ENCODE assay signal across 8 cellular contexts in the genomic region with DNA sequence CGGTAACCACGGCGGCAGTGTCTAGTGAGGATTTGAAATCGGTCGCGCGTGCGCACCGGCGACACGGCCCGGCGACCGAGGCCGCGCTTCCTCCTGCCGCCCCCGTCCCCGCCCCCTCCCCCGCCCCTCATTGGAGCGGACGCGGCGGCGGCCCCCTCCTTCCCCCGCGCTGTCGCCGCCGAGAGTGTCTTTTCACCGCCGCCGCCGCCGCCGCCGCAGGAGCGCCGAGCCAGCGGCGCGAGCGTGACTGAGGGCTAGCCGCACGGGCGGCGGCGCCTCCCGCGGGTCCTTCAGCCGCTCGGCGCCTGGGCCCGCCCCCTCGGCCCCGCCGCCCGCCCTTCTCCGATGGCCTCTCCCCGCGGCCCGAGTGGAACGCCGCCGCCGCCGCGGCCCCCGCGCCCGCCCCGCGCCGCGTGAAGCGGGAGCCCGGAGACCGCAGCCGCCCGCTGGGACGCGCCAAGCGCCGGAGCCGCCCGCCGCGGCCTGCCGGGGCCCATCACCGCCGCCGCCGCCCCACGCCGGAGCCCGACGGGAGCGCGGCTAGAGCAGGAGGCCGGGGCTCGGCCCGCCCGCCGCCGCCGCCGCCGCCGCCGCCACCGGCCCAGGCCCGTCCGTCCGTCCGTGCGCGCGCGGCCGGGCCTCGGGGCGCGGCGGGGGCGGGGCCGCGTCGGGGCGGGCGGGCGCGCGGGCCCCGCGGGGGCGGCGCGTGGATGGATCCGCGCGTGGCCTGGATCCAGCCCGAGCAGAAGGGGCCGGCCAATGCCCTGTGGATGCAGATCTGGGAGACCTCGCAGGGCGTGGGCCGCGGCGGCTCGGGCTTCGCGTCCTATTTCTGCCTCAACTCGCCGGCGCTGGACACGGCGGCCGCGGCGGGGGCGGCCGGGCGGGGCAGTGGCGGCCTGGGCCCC. TPM values are rescaled to one million over a fixed set of nuclear protein-coding genes. Genes with fewer than 3 reads are reported as not detected.
DNase-seq lines count a peak whose midpoint lies in the region; ATAC-seq, FAIRE-seq and TF ChIP-seq lines count a peak whose summit lies in the region.

A gene (plus strand): TSS at position 159 of the 908 bp plus-strand sequence. CDS start 552 bp downstream, at position 711.

- H3K9ac ChIP-seq in IMR-90 (ENCODE audit: low read depth, low read length): peak within 1 kb of the TSS; percentile 60

- peaks cover 36% of the 10 kb centered on the region for H3K4me1 ChIP-seq in CD8-positive, alpha-beta T cell (ENCODE audit: insufficient read depth, low read length)
- peaks cover 21% of the 10 kb centered on the region for H3K4me1 ChIP-seq in IMR-90 (ENCODE audit: control insufficient read depth, insufficient read depth, low read length)

- peak within 1 kb of the TSS; percentile 89 for H3K4me3 Mint-ChIP-seq in CD8-positive, alpha-beta T cell

- intact Hi-C loops in CD8-positive, alpha-beta T cell (cut with DNase I, micrococcal nuclease): loop anchor here (1.0 to 10.0 kb wide), 7 partner anchors 31 to 1291 kb away; a partner anchor contains a TSS
- intact Hi-C loops in IMR-90 (cut with micrococcal nuclease) (loop anchor here (2.0 to 5.0 kb wide), 3 partner anchors 19 to 81 kb away; a partner anchor contains a TSS), cardiac septum (cut with DNase I) (loop anchor here (5.0 kb wide), 1 partner anchor 256 kb away; no protein-coding TSS in a partner anchor), posterior vena cava (cut with DNase I) (no loop called here)

- no peaks in the 10 kb centered on the region for H3K9me3 ChIP-seq in CD8-positive, alpha-beta T cell (ENCODE audit: low read length)
- no peaks in the 10 kb centered on the region for H3K9me3 ChIP-seq in IMR-90 (ENCODE audit: control insufficient read depth, insufficient read depth, low read length)

- H3K27ac ChIP-seq in CD8-positive, alpha-beta T cell (ENCODE audit: low read depth, low read length): peak within 1 kb of the TSS; percentile 86
- H3K27ac ChIP-seq in IMR-90 (ENCODE audit: insufficient read depth, low read length): peak within 1 kb of the TSS; percentile 88

- CTCF ChIA-PET in CD8-positive, alpha-beta T cell (lab: Charles Lee): no interaction called here
- CTCF ChIA-PET in IMR-90 (lab: Yijun Ruan, JAX): no interaction called here

- dilution Hi-C loops in IMR-90 (cut with HindIII; ENCODE audit: low sequenced_read_pairs, unreplicated experiment): no loop called here

- H3K18ac ChIP-seq in IMR-90 (ENCODE audit: low read depth, low read length): peak within 1 kb of the TSS; percentile 58; the same call in 1 of the 2 replicates

- H2BK120ac ChIP-seq in IMR-90 (ENCODE audit: low read depth, low read length): peak within 1 kb of the TSS; percentile 74

- H3K27me3 ChIP-seq in CD8-positive, alpha-beta T cell (ENCODE audit: insufficient read depth, low read length): no peaks in the 10 kb centered on the region
- H3K27me3 ChIP-seq in IMR-90 (ENCODE audit: control insufficient read depth, insufficient read depth, low read length): no peaks in the 10 kb centered on the region

- peaks cover 11% of the 10 kb centered on the region for H3K36me3 Mint-ChIP-seq in CD8-positive, alpha-beta T cell
- peaks cover 14 to 23% of the 10 kb centered on the region in 2 donors for H3K36me3 Mint-ChIP-seq in activated naive CD4-positive, alpha-beta T cell treated with anti-CD3 and anti-CD28 coated beads, Interleukin-2, amount 50 U/mL, for 72 hours

- H3K4me1 Mint-ChIP-seq in CD8-positive, alpha-beta T cell (ENCODE audit: low read depth): peaks cover 47% of the 10 kb centered on the region

- H3K27me3 Mint-ChIP-seq in CD8-positive, alpha-beta T cell (ENCODE audit: low read depth): no peaks in the 10 kb centered on the region

- peak within 1 kb of the TSS; percentile 92 for H3K27ac Mint-ChIP-seq in CD8-positive, alpha-beta T cell
- peak within 1 kb of the TSS; percentile 96 to 97 for H3K27ac Mint-ChIP-seq in activated naive CD4-positive, alpha-beta T cell treated with anti-CD3 and anti-CD28 coated beads, Interleukin-2, amount 50 U/mL, for 72 hours

- no peak for TF ChIP-seq CTCF in CD8-positive, alpha-beta T cell (IDR thresholded peaks at IDR 0.05)
- no peak for TF ChIP-seq CTCF in IMR-90 (conservative IDR thresholded peaks at IDR 0.05; ENCODE audit: low read depth, low read length)

- H2BK5ac ChIP-seq in IMR-90 (ENCODE audit: low read depth, low read length, poor library complexity, severe bottlenecking): peak within 1 kb of the TSS; percentile 93

- DNase-seq in CD8-positive, alpha-beta T cell: peak in 3 of 7 experiments; percentile 21 to 57 (median 24)
- DNase-seq in IMR-90: no peak
- peak in 1 of 2 donors; percentile 6 for DNase-seq in activated naive CD4-positive, alpha-beta T cell treated with anti-CD3 and anti-CD28 coated beads, Interleukin-2, amount 50 U/mL, for 72 hours (ENCODE audit: low spot score in 2 of 2)
- no peak for DNase-seq in cardiac septum (ENCODE audit: low spot score)
- peak; percentile 82 for DNase-seq in posterior vena cava (ENCODE audit: low spot score)
- no peak for DNase-seq in SK-N-DZ (ENCODE audit: low spot score)
- DNase-seq in HTR-8/SVneo (ENCODE audit: insufficient read length, low spot score): no peak

- H4K8ac ChIP-seq in IMR-90 (ENCODE audit: low read depth in 2 of 2, low read length in 2 of 2): peak within 1 kb of the TSS; percentile 44 to 66

- peak within 1 kb of the TSS; percentile 97 for H2AK9ac ChIP-seq in IMR-90 (replicated peaks; ENCODE audit: low read depth, low read length, poor library complexity)

- peak within 1 kb of the TSS; percentile 78 for H4K91ac ChIP-seq in IMR-90 (ENCODE audit: insufficient read depth, low read depth, low read length)

- no peak for TF ChIP-seq RAD21 in IMR-90 (IDR thresholded peaks at IDR 0.05; ENCODE audit: low read length)

- H3K14ac ChIP-seq in IMR-90 (replicated peaks; ENCODE audit: low read depth, low read length): peak within 1 kb of the TSS; percentile 95

- peak within 1 kb of the TSS; percentile 23; the same call in 2 of the 3 replicates for H2BK15ac ChIP-seq in IMR-90 (ENCODE audit: low read depth, low read length)

- no peak within 1 kb of the TSS for H4K5ac ChIP-seq in IMR-90 (ENCODE audit: low read depth, low read length)

- no peaks in the 10 kb centered on the region for H3K9me3 Mint-ChIP-seq in CD8-positive, alpha-beta T cell
- no peaks in the 10 kb centered on the region for H3K9me3 Mint-ChIP-seq in activated naive CD4-positive, alpha-beta T cell treated with anti-CD3 and anti-CD28 coated beads, Interleukin-2, amount 50 U/mL, for 72 hours

- no peak for TF ChIP-seq POLR2A in IMR-90 (IDR thresholded peaks at IDR 0.05; ENCODE audit: low read depth, low read length)

- H3K9me1 ChIP-seq in IMR-90 (ENCODE audit: insufficient read depth, low read length): peaks cover 39% of the 10 kb centered on the region

- FAIRE-seq in HTR-8/SVneo (lab: Jason Lieb, UNC): no peak

- no peaks in the 10 kb centered on the region for H3K36me3 ChIP-seq in CD8-positive, alpha-beta T cell (ENCODE audit: insufficient read depth, low read length)
- H3K36me3 ChIP-seq in IMR-90 (ENCODE audit: control insufficient read depth, insufficient read depth, low read length): no peaks in the 10 kb centered on the region

- 0% methylated on average over 43 of the region's 163 CpGs; no CpG with 5 or more reads in 1 of the 2 experiments for WGBS in IMR-90 (ENCODE audit: extremely low coverage in 2 of 2, insufficient read length in 1 of 2), 2 experiments

- POLR2A ChIA-PET in CD8-positive, alpha-beta T cell (lab: Charles Lee): interaction anchor here (1.1 to 2.5 kb wide), 5 partner anchors 16 to 81 kb away, joined by 3 to 20 read pairs (median 4); a partner anchor contains a TSS
- POLR2A ChIA-PET in IMR-90 (lab: Charles Lee; ENCODE audit: unreplicated experiment): no interaction called here

- peak within 1 kb of the TSS; percentile 96 for H2AFZ ChIP-seq in IMR-90 (replicated peaks; ENCODE audit: low read length, poor library complexity)

- ATAC-seq in CD8-positive, alpha-beta T cell: peak; percentile 1
- ATAC-seq in GM19397 (IDR thresholded peaks at IDR 0.05; ENCODE audit: unreplicated experiment) (peak; percentile 8), IMR-90 (ENCODE audit: low read depth) (peak; percentile 47)
- ATAC-seq in activated naive CD4-positive, alpha-beta T cell treated with anti-CD3 and anti-CD28 coated beads, Interleukin-2, amount 50 U/mL, for 72 hours: peak; percentile 2 to 7

- peak within 1 kb of the TSS; percentile 66; the same call in 1 of the 2 replicates for H3K56ac ChIP-seq in IMR-90 (ENCODE audit: extremely low read depth, insufficient read depth, low read length)

- peak within 1 kb of the TSS; percentile 91 for H3K4me3 ChIP-seq in CD8-positive, alpha-beta T cell (ENCODE audit: low read depth, low read length)
- H3K4me3 ChIP-seq in IMR-90 (ENCODE audit: insufficient read depth, low read depth, low read length): peak within 1 kb of the TSS; percentile 89

- in situ Hi-C loops in IMR-90 (cut with MboI; ENCODE audit: low sequenced_read_pairs): no loop called here

- peak within 1 kb of the TSS; percentile 99 for H3K23ac ChIP-seq in IMR-90 (ENCODE audit: low read depth, low read length)

- no peak within 1 kb of the TSS for H2BK20ac ChIP-seq in IMR-90 (ENCODE audit: low read depth, low read length)

- peak within 1 kb of the TSS; percentile 87 for H2AK5ac ChIP-seq in IMR-90 (ENCODE audit: low read depth, low read length)

- H3K79me1 ChIP-seq in IMR-90 (ENCODE audit: low read depth in 1 of 2, low read length in 2 of 2): peaks cover 4 to 48% of the 10 kb centered on the region in 2 experiments; a peak in 3 of 4 replicates

- peak within 1 kb of the TSS; percentile 96 for H3K4me2 ChIP-seq in IMR-90 (ENCODE audit: low read depth, low read length)

- BruUV-seq in IMR-90 (replicated peaks; lab: Mats Ljungman, UMichigan): no TSS peak

- peak within 1 kb of the TSS; percentile 93 for H3K4ac ChIP-seq in IMR-90 (ENCODE audit: low read depth, low read length)

- peaks cover 44% of the 10 kb centered on the region for H4K20me1 ChIP-seq in IMR-90 (ENCODE audit: insufficient read depth, low read length)

TF ChIP-seq in IMR-90, 13 proteins besides CTCF, POLR2A, EP300 and RAD21 (continues in another document):
- no peak for TF ChIP-seq FOS (IDR thresholded peaks at IDR 0.05; ENCODE audit: low read depth, low read length)
- TF ChIP-seq CEBPB (IDR thresholded peaks at IDR 0.05; ENCODE audit: low read depth, low read length): no peak
- TF ChIP-seq SMC3 (IDR thresholded peaks at IDR 0.05; ENCODE audit: low read depth, low read length): no peak
- no peak for TF ChIP-seq MAFK (IDR thresholded peaks at IDR 0.05; ENCODE audit: low read depth, low read length)
- TF ChIP-seq MXI1 (IDR thresholded peaks at IDR 0.05; ENCODE audit: borderline replicate concordance, low read depth, low read length): no peak

RNA-seq across cellular contexts. Expression of the gene that starts here (rescaled TPM):
- 10 to 100 TPM; 39.9 to 42.6 TPM for total RNA-seq in CD8-positive, alpha-beta T cell
- 5.9 and 8.6 TPM in 2 replicates for total RNA-seq in IMR-90 (2012; rRNA removed)
- 17.2 and 19.8 TPM in 2 replicates for polyA plus RNA-seq in IMR-90 (2012; rRNA removed)
- polyA plus RNA-seq in IMR-90 (2012; cell fraction: cytosol; rRNA removed): 5.2 and 10.0 TPM in 2 replicates
- polyA plus RNA-seq in IMR-90 (2012; cell fraction: nucleus; rRNA removed; ENCODE audit: low replicate concordance): 74.3 and 80.4 TPM in 2 replicates
- 10 to 100 TPM; 44.2 to 44.3 TPM for total RNA-seq in activated naive CD4-positive, alpha-beta T cell treated with anti-CD3 and anti-CD28 coated beads, Interleukin-2, amount 50 U/mL, for 72 hours
- total RNA-seq in cardiac septum: 18.4 TPM
- total RNA-seq in posterior vena cava: 10 to 100 TPM; 20.8 to 24.3 TPM
- 11.5 and 16.6 TPM in 2 replicates for polyA plus RNA-seq in SK-N-DZ (2014; cell fraction: cytosol; rRNA removed)
- polyA plus RNA-seq in SK-N-DZ (2014; cell fraction: nucleus; rRNA removed): 57.7 and 92.4 TPM in 2 replicates

Comparison
In these comparisons a context has a peak if more than half of its experiments do, and no peak if none do; other contexts are left out.
1. intact Hi-C loops: an anchor here in CD8-positive, alpha-beta T cell (1.0 to 10.0 kb wide), IMR-90 (2.0 to 5.0 kb wide) and cardiac septum (5.0 kb wide); none called in posterior vena cava.